Comparison of ENCODE assay signal across 8 cellular contexts in the genomic region with DNA sequence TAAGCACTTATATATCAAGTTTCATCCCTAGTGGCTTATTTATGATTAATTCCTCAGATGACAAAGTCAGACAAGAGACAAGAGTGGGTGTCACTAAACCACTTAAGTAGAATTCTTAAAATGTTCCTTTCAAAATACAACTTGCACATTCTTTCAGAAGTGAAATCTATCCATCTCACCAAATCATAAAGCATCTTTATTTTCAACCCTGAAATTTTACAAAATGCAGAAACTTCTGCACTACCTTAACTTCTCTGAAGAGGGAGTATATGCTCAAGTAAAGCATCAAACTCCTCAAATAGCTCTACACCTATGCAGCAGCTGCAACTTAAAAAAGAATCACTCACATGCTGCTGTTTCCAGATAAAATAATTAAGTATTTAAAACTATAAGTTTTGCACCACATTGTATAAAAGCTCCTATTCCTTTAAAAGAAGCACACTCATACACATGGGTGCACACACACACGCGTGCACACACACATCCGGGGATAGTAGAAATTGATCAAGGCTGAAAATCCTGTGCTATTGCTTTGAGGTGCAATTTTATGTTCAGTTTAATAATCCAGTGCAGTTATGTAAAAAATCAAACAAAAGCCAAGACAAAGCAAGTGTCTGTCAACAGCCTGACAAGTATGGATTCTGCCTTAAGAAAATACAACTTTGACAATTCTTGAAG.
DNase-seq lines count a peak whose midpoint lies in the region; ATAC-seq, FAIRE-seq and TF ChIP-seq lines count a peak whose summit lies in the region.

No MANE protein-coding gene starts in this region.

- H3K4me3 ChIP-seq in BE2C (ENCODE audit: low read depth, low read length) (no peak overlapping the region), LNCaP clone FGC (ENCODE audit: low read depth, low read length) (no peak overlapping the region), K562 (no peak overlapping the region), mesendoderm (ENCODE audit: low read length) (no peak overlapping the region)

- no peak overlapping the region for H2AK5ac ChIP-seq in mesendoderm (ENCODE audit: low read length)

- CTCF ChIA-PET in K562 (lab: Yijun Ruan, JAX; ENCODE audit: low intra/inter-chr PET ratio) = no interaction called here

- H3K9me3 ChIP-seq in BE2C (no peaks in the 10 kb centered on the region), K562 (replicated peaks; ENCODE audit: control insufficient read depth, insufficient read depth, low read depth, low read length) (no peaks in the 10 kb centered on the region)

- peaks cover 1% of the 10 kb centered on the region for H3K79me1 ChIP-seq in mesendoderm (ENCODE audit: low read length)

- POLR2A ChIA-PET in K562 (lab: Yijun Ruan, JAX) = interaction anchor here (1.0 kb wide), 1 partner anchor 10 kb away, joined by 4 read pairs; no protein-coding TSS in a partner anchor

- TF ChIP-seq RAD21 in K562 (CRISPR knock-in tag; conservative IDR thresholded peaks at IDR 0.05 in 1 of 2, IDR thresholded peaks at IDR 0.05 in 1 of 2) = peak; percentile 31 to 66

- no peak overlapping the region for H3K4ac ChIP-seq in mesendoderm (ENCODE audit: low read depth, low read length)

- no peak for TF ChIP-seq POLR2A in K562 (conservative IDR thresholded peaks at IDR 0.05)

- H3K9ac ChIP-seq in K562 (ENCODE audit: insufficient read depth in 1 of 2, low read depth in 2 of 2, low read length in 2 of 2) (no peak overlapping the region), mesendoderm (ENCODE audit: low read length) (no peak overlapping the region)

- no peaks in the 10 kb centered on the region for H3K79me2 ChIP-seq in K562 (ENCODE audit: control insufficient read depth, insufficient read depth, low read length)
- no peaks in the 10 kb centered on the region for H3K79me2 ChIP-seq in mesendoderm (ENCODE audit: control insufficient read depth, insufficient read depth, low read length)

- H4K8ac ChIP-seq in mesendoderm (ENCODE audit: low read depth, low read length) = no peak overlapping the region

- H3K27ac ChIP-seq in K562 (ENCODE audit: extremely low read depth, low read depth, low read length) = no peak overlapping the region
- H3K27ac ChIP-seq in mesendoderm (ENCODE audit: low read depth, low read length) = no peak overlapping the region

- intact Hi-C loops in K562 (cut with micrococcal nuclease) = loop anchor here (5.0 kb wide), 1 partner anchor 439 kb away; no protein-coding TSS in a partner anchor
- intact Hi-C loops in left colon (cut with DNase I, micrococcal nuclease) = loop anchor here in 1 of 2 donors (10.0 kb wide), 1 partner anchor 441 kb away; no protein-coding TSS in a partner anchor

- H3K18ac ChIP-seq in mesendoderm (ENCODE audit: low read length) = no peak overlapping the region

- no peak overlapping the region for H4K5ac ChIP-seq in mesendoderm (ENCODE audit: low read length)

- H2BK5ac ChIP-seq in mesendoderm (ENCODE audit: low read length) = no peak overlapping the region

- H3K36me3 ChIP-seq in BE2C (no peaks in the 10 kb centered on the region), K562 (ENCODE audit: control insufficient read depth, insufficient read depth, low read length) (no peaks in the 10 kb centered on the region), mesendoderm (ENCODE audit: control insufficient read depth, insufficient read depth, low read length) (no peaks in the 10 kb centered on the region)

- no peak overlapping the region for H3K23ac ChIP-seq in mesendoderm (ENCODE audit: low read length)

- H2AFZ ChIP-seq in K562 (ENCODE audit: low read depth, low read length) = no peak overlapping the region

- no peak overlapping the region for H2BK120ac ChIP-seq in mesendoderm (ENCODE audit: low read depth, low read length)

- WGBS in K562 (ENCODE audit: insufficient coverage, low coverage, missing lambda C conversion rate) = 94% methylated on average over 3 of the region's 3 CpGs
- no CpG with 5 or more reads among the region's 3 CpGs for WGBS in mesendoderm (ENCODE audit: extremely low coverage, insufficient coverage, low lambda C conversion rate)

- H3K4me1 ChIP-seq in BE2C (peaks cover 15% of the 10 kb centered on the region), K562 (replicated peaks in 1 of 2; ENCODE audit: control insufficient read depth in 2 of 2, insufficient read depth in 2 of 2, low read length in 2 of 2) (no peaks in the 10 kb centered on the region), mesendoderm (ENCODE audit: control insufficient read depth, low read depth, low read length) (no peaks in the 10 kb centered on the region)

- no peak overlapping the region for H3K56ac ChIP-seq in mesendoderm (ENCODE audit: low read length)

- H3K4me2 ChIP-seq in K562 (ENCODE audit: insufficient read depth, low read length) = no peak overlapping the region
- no peak overlapping the region for H3K4me2 ChIP-seq in mesendoderm (ENCODE audit: low read length)

- no peak for TF ChIP-seq EP300 in K562 (IDR thresholded peaks at IDR 0.05; ENCODE audit: low read length)

- TF ChIP-seq CTCF in BE2C (IDR thresholded peaks at IDR 0.05; ENCODE audit: low read depth, low read length) = peak; percentile 43
- peak; percentile 45 for TF ChIP-seq CTCF in LNCaP clone FGC (IDR thresholded peaks at IDR 0.05; ENCODE audit: control insufficient read depth, extremely low read depth, insufficient read depth)
- peak in 2 of 3 experiments; percentile 33 to 56; a peak in 2 of 6 replicates for TF ChIP-seq CTCF in K562 (IDR thresholded peaks at IDR 0.05 in 2 of 3, conservative IDR thresholded peaks at IDR 0.05 in 1 of 3; ENCODE audit: insufficient read depth in 2 of 3, low read depth in 1 of 3, low read length in 3 of 3)

- no peaks in the 10 kb centered on the region for H3K9me1 ChIP-seq in K562 (ENCODE audit: control insufficient read depth, insufficient read depth, low read length)

- H2BK15ac ChIP-seq in mesendoderm (replicated peaks; ENCODE audit: low read depth) = no peak overlapping the region

- H3K27me3 ChIP-seq in BE2C = no peaks in the 10 kb centered on the region
- no peaks in the 10 kb centered on the region for H3K27me3 ChIP-seq in K562 (ENCODE audit: control insufficient read depth in 2 of 2, insufficient read depth in 2 of 2, low read length in 2 of 2)
- no peaks in the 10 kb centered on the region for H3K27me3 ChIP-seq in mesendoderm (ENCODE audit: insufficient read depth, low read length, poor library complexity)

- DNase-seq in BE2C (no peak), GM19239 (ENCODE audit: insufficient read length, low spot score) (no peak), LNCaP clone FGC (ENCODE audit: low read depth) (no peak), K562 (ENCODE audit: extremely low read depth in 1 of 4, low spot score in 3 of 4) (peak; percentile 5 to 19 (median 8)), mesendoderm (peak; percentile 41), left colon (no peak), middle frontal gyrus (ENCODE audit: extremely low spot score, low spot score) (no peak)

- no peak for ATAC-seq in K562
- ATAC-seq in left colon = no peak
- ATAC-seq in HG03039 (IDR thresholded peaks at IDR 0.05; ENCODE audit: unreplicated experiment) = no peak

- no TSS peak for BruUV-seq in K562 (replicated peaks; lab: Mats Ljungman, UMichigan)

- H4K20me1 ChIP-seq in K562 (replicated peaks; ENCODE audit: control insufficient read depth, insufficient read depth, low read length) = no peaks in the 10 kb centered on the region

- FAIRE-seq in GM19239 (lab: Jason Lieb, UNC) (peak; percentile 18), K562 (lab: Jason Lieb, UNC) (no peak)

- in situ Hi-C loops in K562 (cut with MboI) = no loop called here

TF ChIP-seq in K562, 482 proteins besides CTCF, POLR2A, EP300 and RAD21 (continues in another document):
- TF ChIP-seq ZC3H11A (IDR thresholded peaks at IDR 0.05; ENCODE audit: low read depth, low read length) = no peak
- no peak for TF ChIP-seq ZNF584 (CRISPR knock-in tag; IDR thresholded peaks at IDR 0.05; ENCODE audit: low read depth)
- TF ChIP-seq, protein P1, sequence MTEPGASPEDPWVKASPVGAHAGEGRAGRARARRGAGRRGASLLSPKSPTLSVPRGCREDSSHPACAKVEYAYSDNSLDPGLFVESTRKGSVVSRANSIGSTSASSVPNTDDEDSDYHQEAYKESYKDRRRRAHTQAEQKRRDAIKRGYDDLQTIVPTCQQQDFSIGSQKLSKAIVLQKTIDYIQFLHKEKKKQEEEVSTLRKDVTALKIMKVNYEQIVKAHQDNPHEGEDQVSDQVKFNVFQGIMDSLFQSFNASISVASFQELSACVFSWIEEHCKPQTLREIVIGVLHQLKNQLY (CRISPR knock-in tag; conservative IDR thresholded peaks at IDR 0.05) = no peak
- TF ChIP-seq EGR1 (conservative IDR thresholded peaks at IDR 0.05) = no peak
- TF ChIP-seq, protein P2, sequence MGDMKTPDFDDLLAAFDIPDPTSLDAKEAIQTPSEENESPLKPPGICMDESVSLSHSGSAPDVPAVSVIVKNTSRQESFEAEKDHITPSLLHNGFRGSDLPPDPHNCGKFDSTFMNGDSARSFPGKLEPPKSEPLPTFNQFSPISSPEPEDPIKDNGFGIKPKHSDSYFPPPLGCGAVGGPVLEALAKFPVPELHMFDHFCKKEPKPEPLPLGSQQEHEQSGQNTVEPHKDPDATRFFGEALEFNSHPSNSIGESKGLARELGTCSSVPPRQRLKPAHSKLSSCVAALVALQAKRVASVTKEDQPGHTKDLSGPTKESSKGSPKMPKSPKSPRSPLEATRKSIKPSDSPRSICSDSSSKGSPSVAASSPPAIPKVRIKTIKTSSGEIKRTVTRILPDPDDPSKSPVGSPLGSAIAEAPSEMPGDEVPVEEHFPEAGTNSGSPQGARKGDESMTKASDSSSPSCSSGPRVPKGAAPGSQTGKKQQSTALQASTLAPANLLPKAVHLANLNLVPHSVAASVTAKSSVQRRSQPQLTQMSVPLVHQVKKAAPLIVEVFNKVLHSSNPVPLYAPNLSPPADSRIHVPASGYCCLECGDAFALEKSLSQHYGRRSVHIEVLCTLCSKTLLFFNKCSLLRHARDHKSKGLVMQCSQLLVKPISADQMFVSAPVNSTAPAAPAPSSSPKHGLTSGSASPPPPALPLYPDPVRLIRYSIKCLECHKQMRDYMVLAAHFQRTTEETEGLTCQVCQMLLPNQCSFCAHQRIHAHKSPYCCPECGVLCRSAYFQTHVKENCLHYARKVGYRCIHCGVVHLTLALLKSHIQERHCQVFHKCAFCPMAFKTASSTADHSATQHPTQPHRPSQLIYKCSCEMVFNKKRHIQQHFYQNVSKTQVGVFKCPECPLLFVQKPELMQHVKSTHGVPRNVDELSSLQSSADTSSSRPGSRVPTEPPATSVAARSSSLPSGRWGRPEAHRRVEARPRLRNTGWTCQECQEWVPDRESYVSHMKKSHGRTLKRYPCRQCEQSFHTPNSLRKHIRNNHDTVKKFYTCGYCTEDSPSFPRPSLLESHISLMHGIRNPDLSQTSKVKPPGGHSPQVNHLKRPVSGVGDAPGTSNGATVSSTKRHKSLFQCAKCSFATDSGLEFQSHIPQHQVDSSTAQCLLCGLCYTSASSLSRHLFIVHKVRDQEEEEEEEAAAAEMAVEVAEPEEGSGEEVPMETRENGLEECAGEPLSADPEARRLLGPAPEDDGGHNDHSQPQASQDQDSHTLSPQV (IDR thresholded peaks at IDR 0.05) = no peak
- TF ChIP-seq KHSRP (IDR thresholded peaks at IDR 0.05) = no peak

Comparison
In these comparisons a context has a peak if more than half of its experiments do, and no peak if none do; other contexts are left out.
1. DNase-seq: peak in K562 (4 of 4) and mesendoderm (single experiment); none in BE2C (single experiment), GM19239 (single experiment), LNCaP clone FGC (single experiment), left colon (0 of 2) and middle frontal gyrus (single experiment).
2. Peak in every context shown above with its lines, with median percentiles within 50 percentile points of each other: CTCF ChIP-seq.